In the genomic region with DNA sequence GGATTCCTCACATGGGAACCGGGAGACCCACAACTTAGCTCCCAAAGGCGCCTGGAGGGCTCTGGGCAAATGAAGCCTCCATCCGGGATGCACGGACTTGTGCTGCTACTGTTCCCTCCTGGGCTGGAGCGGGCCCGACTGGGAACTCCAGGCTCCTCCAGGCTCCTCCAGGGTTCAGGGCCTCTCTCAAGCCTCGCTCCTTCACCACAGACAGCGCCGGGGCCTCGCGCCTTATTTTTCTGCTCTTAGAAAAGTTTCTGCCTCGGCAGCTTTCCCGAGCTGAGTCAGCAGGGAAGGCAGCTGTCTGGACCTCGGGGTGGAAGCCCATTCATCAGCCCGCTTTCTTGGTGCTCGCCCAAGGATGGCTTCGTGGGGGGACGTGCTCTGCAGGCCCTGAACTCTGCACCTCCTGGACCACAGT, we compare ENCODE assay signal across 1 cellular context.
TF ChIP-seq lines count a peak whose summit lies in the region.

No MANE protein-coding gene starts in this region.

TF ChIP-seq in WTC11, 78 proteins besides CTCF, POLR2A, EP300 and RAD21 (continued from another document):
- TF ChIP-seq, protein P1, sequence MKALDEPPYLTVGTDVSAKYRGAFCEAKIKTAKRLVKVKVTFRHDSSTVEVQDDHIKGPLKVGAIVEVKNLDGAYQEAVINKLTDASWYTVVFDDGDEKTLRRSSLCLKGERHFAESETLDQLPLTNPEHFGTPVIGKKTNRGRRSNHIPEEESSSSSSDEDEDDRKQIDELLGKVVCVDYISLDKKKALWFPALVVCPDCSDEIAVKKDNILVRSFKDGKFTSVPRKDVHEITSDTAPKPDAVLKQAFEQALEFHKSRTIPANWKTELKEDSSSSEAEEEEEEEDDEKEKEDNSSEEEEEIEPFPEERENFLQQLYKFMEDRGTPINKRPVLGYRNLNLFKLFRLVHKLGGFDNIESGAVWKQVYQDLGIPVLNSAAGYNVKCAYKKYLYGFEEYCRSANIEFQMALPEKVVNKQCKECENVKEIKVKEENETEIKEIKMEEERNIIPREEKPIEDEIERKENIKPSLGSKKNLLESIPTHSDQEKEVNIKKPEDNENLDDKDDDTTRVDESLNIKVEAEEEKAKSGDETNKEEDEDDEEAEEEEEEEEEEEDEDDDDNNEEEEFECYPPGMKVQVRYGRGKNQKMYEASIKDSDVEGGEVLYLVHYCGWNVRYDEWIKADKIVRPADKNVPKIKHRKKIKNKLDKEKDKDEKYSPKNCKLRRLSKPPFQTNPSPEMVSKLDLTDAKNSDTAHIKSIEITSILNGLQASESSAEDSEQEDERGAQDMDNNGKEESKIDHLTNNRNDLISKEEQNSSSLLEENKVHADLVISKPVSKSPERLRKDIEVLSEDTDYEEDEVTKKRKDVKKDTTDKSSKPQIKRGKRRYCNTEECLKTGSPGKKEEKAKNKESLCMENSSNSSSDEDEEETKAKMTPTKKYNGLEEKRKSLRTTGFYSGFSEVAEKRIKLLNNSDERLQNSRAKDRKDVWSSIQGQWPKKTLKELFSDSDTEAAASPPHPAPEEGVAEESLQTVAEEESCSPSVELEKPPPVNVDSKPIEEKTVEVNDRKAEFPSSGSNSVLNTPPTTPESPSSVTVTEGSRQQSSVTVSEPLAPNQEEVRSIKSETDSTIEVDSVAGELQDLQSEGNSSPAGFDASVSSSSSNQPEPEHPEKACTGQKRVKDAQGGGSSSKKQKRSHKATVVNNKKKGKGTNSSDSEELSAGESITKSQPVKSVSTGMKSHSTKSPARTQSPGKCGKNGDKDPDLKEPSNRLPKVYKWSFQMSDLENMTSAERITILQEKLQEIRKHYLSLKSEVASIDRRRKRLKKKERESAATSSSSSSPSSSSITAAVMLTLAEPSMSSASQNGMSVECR (CRISPR knock-in tag; IDR thresholded peaks at IDR 0.05; ENCODE audit: borderline replicate concordance), result no peak
